Comparison of ENCODE assay signal across 12 cellular contexts in the genomic region with DNA sequence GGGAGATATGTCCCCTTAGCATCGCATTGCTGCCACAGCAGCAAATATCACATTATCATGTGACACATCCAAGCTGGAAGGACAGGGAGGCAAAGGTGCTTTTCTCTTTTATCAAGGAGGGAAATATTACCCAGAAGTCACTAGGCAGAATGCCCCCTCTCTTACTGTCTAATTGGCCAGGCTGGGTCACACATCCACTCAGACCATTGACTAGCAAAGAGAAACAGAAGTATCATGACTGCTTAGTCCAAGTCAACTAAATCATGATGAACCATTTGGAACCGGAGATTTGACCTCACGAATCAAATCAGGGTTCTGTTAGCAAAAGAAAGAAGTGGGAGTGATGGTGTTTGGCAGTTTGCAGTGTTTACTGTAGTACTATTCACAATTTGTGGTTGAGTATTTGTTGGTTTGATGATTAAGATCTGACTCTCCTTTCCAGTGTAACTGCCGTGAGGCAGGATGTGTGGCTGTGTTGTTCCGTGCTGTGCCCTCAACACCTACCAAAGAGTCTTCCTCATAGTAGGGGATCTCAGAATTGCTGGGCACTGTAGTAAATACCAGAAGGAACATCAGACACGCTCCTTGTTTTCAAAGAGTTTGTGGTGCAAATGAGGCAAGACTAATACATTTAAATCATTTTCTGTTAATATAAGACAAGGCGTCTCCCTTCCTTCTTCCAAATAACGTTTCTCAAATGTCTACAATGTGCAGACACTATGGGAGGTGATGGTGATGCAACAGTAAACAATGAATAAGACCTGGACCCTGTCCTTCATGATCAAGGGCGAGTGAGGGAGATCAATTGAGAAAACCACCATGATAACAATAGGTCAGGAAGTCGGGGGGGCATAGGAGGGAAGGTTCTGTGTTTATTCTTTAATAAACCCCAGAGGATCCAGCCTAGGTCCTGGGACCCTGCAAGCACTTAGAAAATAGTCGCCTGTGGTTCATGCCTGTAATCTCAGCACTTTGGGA.
A peak's percentile ranks its signal among the peaks of the same experiment; 100 is the strongest.
DNase-seq lines count a peak whose midpoint lies in the region; ATAC-seq and TF ChIP-seq lines count a peak whose summit lies in the region.
"Had no signal": no experiment of that assay in that cellular context is flagged by ENCODE, and none has a peak within 500 bp of the region (broad histone marks: within the 10 kb centered on the region; RNA-seq: fewer than 3 reads in every experiment).

No MANE protein-coding gene starts in this region.

- BruUV-seq in mammary epithelial cell (replicated peaks; lab: Mats Ljungman, UMichigan), result no TSS peak

- H3K4me3 Mint-ChIP-seq in T-helper 2 cell treated with Interferon-gamma antibody and Interleukin-4, amounts not matched to agents 5 μg/mL and 100 μg/mL, for 36 hours, result peak overlapping the region; percentile 67
- H3K4me3 Mint-ChIP-seq in stimulated activated naive CD8-positive, alpha-beta T cell treated with anti-CD3 and anti-CD28 coated beads, Interleukin-15, amount 100 ng/mL, for 72 hours, result peak overlapping the region in 1 of 2 donors; percentile 22
- H3K4me3 Mint-ChIP-seq: activated B cell treated with CpG ODN at 0.5 μM for 24 hours, H9 had no signal

- no peaks in the 10 kb centered on the region for H3K36me3 Mint-ChIP-seq in T-helper 2 cell treated with Interferon-gamma antibody and Interleukin-4, amounts not matched to agents 5 μg/mL and 100 μg/mL, for 36 hours (ENCODE audit: low read depth)

- no peak for TF ChIP-seq CTCF in mammary epithelial cell (conservative IDR thresholded peaks at IDR 0.05 in 1 of 2, IDR thresholded peaks at IDR 0.05 in 1 of 2; ENCODE audit: extremely low read depth in 1 of 2, insufficient read depth in 1 of 2, low read depth in 1 of 2, low read length in 2 of 2)
- no peak for TF ChIP-seq CTCF in tibial nerve (IDR thresholded peaks at IDR 0.05)

- peaks cover 21% of the 10 kb centered on the region for H3K4me1 Mint-ChIP-seq in T-helper 2 cell treated with Interferon-gamma antibody and Interleukin-4, amounts not matched to agents 5 μg/mL and 100 μg/mL, for 36 hours (ENCODE audit: low read depth)
- peaks cover 10% of the 10 kb centered on the region for H3K4me1 Mint-ChIP-seq in stimulated activated naive CD8-positive, alpha-beta T cell treated with anti-CD3 and anti-CD28 coated beads, Interleukin-15, amount 100 ng/mL, for 72 hours
- H3K4me1 Mint-ChIP-seq: activated B cell treated with CpG ODN at 0.5 μM for 24 hours had no signal

- H3K27ac ChIP-seq in mammary epithelial cell (ENCODE audit: insufficient read depth, low read depth, low read length), result no peak overlapping the region
- H3K27ac ChIP-seq in tibial nerve, result no peak overlapping the region

- H3K79me2 ChIP-seq in mammary epithelial cell (ENCODE audit: insufficient read depth, low read length), result no peaks in the 10 kb centered on the region

- H3K4me1 ChIP-seq in mammary epithelial cell (ENCODE audit: insufficient read depth, low read length) (peaks cover 10% of the 10 kb centered on the region), tibial nerve (no peaks in the 10 kb centered on the region)

- H3K4me3 ChIP-seq in mammary epithelial cell (replicated peaks in 1 of 3; ENCODE audit: insufficient read depth in 1 of 3, low read depth in 2 of 3, low read length in 3 of 3), result no peak overlapping the region
- H3K4me3 ChIP-seq in tibial nerve, result no peak overlapping the region

- peak; percentile 51 for DNase-seq in stimulated activated CD4-positive, alpha-beta T cell treated with anti-CD3 and anti-CD28 coated beads, Interleukin-1b, Interleukin-23, amount 100 ng/mL, for 48 hours
- DNase-seq in stimulated activated CD4-positive, alpha-beta T cell treated with anti-CD3 and anti-CD28 coated beads, Interleukin-12 subunit alpha, Interleukin-12 subunit beta, amount 100 ng/mL, for 4 hours, result no peak
- DNase-seq in T-helper 2 cell treated with Interferon-gamma antibody and Interleukin-4, amounts not matched to agents 5 μg/mL and 100 μg/mL, for 36 hours (ENCODE audit: low spot score), result peak; percentile 64
- DNase-seq in mammary epithelial cell (peak; percentile 69), tibial nerve (ENCODE audit: low spot score in 2 of 2) (no peak), hippocampal formation (lab: John Stamatoyannopoulos, UW) (no peak)
- peak; percentile 17 to 64 for DNase-seq in stimulated activated naive CD8-positive, alpha-beta T cell treated with anti-CD3 and anti-CD28 coated beads, Interleukin-15, amount 100 ng/mL, for 72 hours
- no peak for DNase-seq in effector CD4-positive, alpha-beta T cell
- DNase-seq: activated B cell treated with CpG ODN at 0.5 μM for 24 hours, AML-193, amniotic stem cell, H9 had no signal

- H3K27me3 ChIP-seq in mammary epithelial cell (ENCODE audit: insufficient read depth, low read length) (no peaks in the 10 kb centered on the region), tibial nerve (no peaks in the 10 kb centered on the region)

- peak overlapping the region; percentile 42 for H3K4me2 ChIP-seq in mammary epithelial cell (ENCODE audit: insufficient read depth, low read depth, low read length)

- peak; percentile 98 for ATAC-seq in stimulated activated naive CD8-positive, alpha-beta T cell treated with anti-CD3 and anti-CD28 coated beads, Interleukin-15, amount 100 ng/mL, for 72 hours

- intact Hi-C loops in mammary epithelial cell (cut with micrococcal nuclease), result no loop called here

- H4K20me1 ChIP-seq in mammary epithelial cell (ENCODE audit: insufficient read depth, low read length), result no peaks in the 10 kb centered on the region

- H3K9me3 ChIP-seq in mammary epithelial cell (replicated peaks; ENCODE audit: insufficient read depth, low read length), result no peaks in the 10 kb centered on the region
- H3K9me3 ChIP-seq in tibial nerve, result peaks cover 0 to 8% (median 0%) of the 10 kb centered on the region in 4 donors

- H3K9me3 Mint-ChIP-seq in T-helper 2 cell treated with Interferon-gamma antibody and Interleukin-4, amounts not matched to agents 5 μg/mL and 100 μg/mL, for 36 hours, result peaks cover 11% of the 10 kb centered on the region
- H3K9me3 Mint-ChIP-seq in stimulated activated naive CD8-positive, alpha-beta T cell treated with anti-CD3 and anti-CD28 coated beads, Interleukin-15, amount 100 ng/mL, for 72 hours, result peaks cover 7% of the 10 kb centered on the region in 2 donors

- H3K9ac ChIP-seq in mammary epithelial cell (ENCODE audit: insufficient read depth, low read length), result no peak overlapping the region

- H2AFZ ChIP-seq in mammary epithelial cell (ENCODE audit: low read depth, low read length), result peak overlapping the region; percentile 12

- TF ChIP-seq EP300 in tibial nerve (IDR thresholded peaks at IDR 0.05), result no peak

- CTCF ChIA-PET in mammary epithelial cell (lab: Charles Lee; ENCODE audit: low non-redundant PET), result no interaction called here

- dilution Hi-C loops in mammary epithelial cell (cut with HindIII; ENCODE audit: low sequenced_read_pairs), result no loop called here

- in situ Hi-C loops in mammary epithelial cell (cut with MboI; ENCODE audit: low sequenced_read_pairs in 2 of 2), result no loop called here

- H3K36me3 ChIP-seq in mammary epithelial cell (ENCODE audit: insufficient read depth, low read length) (no peaks in the 10 kb centered on the region), tibial nerve (no peaks in the 10 kb centered on the region)

- H3K27me3 Mint-ChIP-seq in T-helper 2 cell treated with Interferon-gamma antibody and Interleukin-4, amounts not matched to agents 5 μg/mL and 100 μg/mL, for 36 hours (ENCODE audit: low read depth), result peaks cover 4% of the 10 kb centered on the region
- no peaks in the 10 kb centered on the region for H3K27me3 Mint-ChIP-seq in stimulated activated naive CD8-positive, alpha-beta T cell treated with anti-CD3 and anti-CD28 coated beads, Interleukin-15, amount 100 ng/mL, for 72 hours
- H3K27me3 Mint-ChIP-seq: activated B cell treated with CpG ODN at 0.5 μM for 24 hours had no signal

- peak overlapping the region; percentile 86 for H3K27ac Mint-ChIP-seq in T-helper 2 cell treated with Interferon-gamma antibody and Interleukin-4, amounts not matched to agents 5 μg/mL and 100 μg/mL, for 36 hours
- H3K27ac Mint-ChIP-seq in stimulated activated naive CD8-positive, alpha-beta T cell treated with anti-CD3 and anti-CD28 coated beads, Interleukin-15, amount 100 ng/mL, for 72 hours, result peak overlapping the region; percentile 79 to 86
- H3K27ac Mint-ChIP-seq: activated B cell treated with CpG ODN at 0.5 μM for 24 hours, H9 had no signal

- WGBS in mammary epithelial cell (ENCODE audit: low coverage, missing lambda C conversion rate), result 63% methylated on average over 10 of the region's 11 CpGs
- WGBS in tibial nerve, 2 donors, result 63 to 66% methylated on average over 11 of the region's 11 CpGs

- TF ChIP-seq POLR2A in tibial nerve (IDR thresholded peaks at IDR 0.05), result no peak

Comparison
In these comparisons a context has a peak if more than half of its experiments do, and no peak if none do; other contexts are left out.
1. DNase-seq: peak in stimulated activated CD4-positive, alpha-beta T cell treated with anti-CD3 and anti-CD28 coated beads, Interleukin-1b, Interleukin-23, amount 100 ng/mL, for 48 hours (single experiment), T-helper 2 cell treated with Interferon-gamma antibody and Interleukin-4, amounts not matched to agents 5 μg/mL and 100 μg/mL, for 36 hours (single experiment), mammary epithelial cell (single experiment) and stimulated activated naive CD8-positive, alpha-beta T cell treated with anti-CD3 and anti-CD28 coated beads, Interleukin-15, amount 100 ng/mL, for 72 hours (2 of 2); none in stimulated activated CD4-positive, alpha-beta T cell treated with anti-CD3 and anti-CD28 coated beads, Interleukin-12 subunit alpha, Interleukin-12 subunit beta, amount 100 ng/mL, for 4 hours (single experiment), tibial nerve (0 of 2), hippocampal formation (0 of 2) and effector CD4-positive, alpha-beta T cell (single experiment).